ENCODE assay signal across 8 cellular contexts in genomic region chr13:30978981-30979956, GRCh38. TPM values are rescaled to one million over a fixed set of nuclear protein-coding genes. Genes with fewer than 3 reads are reported as not detected.
DNase-seq lines count a peak whose midpoint lies in the region; ATAC-seq and TF ChIP-seq lines count a peak whose summit lies in the region.

No MANE protein-coding gene starts in this region.

- peak in 1 of 2 donors; percentile 53 for TF ChIP-seq CTCF in right atrium auricular region (IDR thresholded peaks at IDR 0.05)

- H3K27me3 ChIP-seq in right atrium auricular region: no peaks in the 10 kb centered on the region

- H3K4me3 ChIP-seq in right atrium auricular region: no peak overlapping the region

- DNase-seq in Right ventricle myocardium superior: peak; percentile 46
- DNase-seq in right atrium auricular region (ENCODE audit: low spot score): no peak
- peak in 2 of 3 donors; percentile 18 to 21 for DNase-seq in T-helper 17 cell
- DNase-seq in cerebellar cortex (ENCODE audit: low spot score): peak; percentile 32
- DNase-seq in myocyte (ENCODE audit: low read depth): peak; percentile 22
- no peak for DNase-seq in NCI-H226

- ATAC-seq in Right ventricle myocardium superior (ENCODE audit: poor library complexity): no peak
- ATAC-seq in T-helper 17 cell: peak; percentile 44
- no peak for ATAC-seq in HG03097 (IDR thresholded peaks at IDR 0.05; ENCODE audit: low FRiP score, unreplicated experiment)
- no peak for ATAC-seq in HG03280 (IDR thresholded peaks at IDR 0.05; ENCODE audit: unreplicated experiment)

- peaks cover 45% of the 10 kb centered on the region for H3K27me3 Mint-ChIP-seq in T-helper 17 cell

- no peak overlapping the region for H3K27ac ChIP-seq in right atrium auricular region

- H3K4me1 Mint-ChIP-seq in T-helper 17 cell: no peaks in the 10 kb centered on the region

- H3K4me3 Mint-ChIP-seq in T-helper 17 cell: no peak overlapping the region

- H3K27ac Mint-ChIP-seq in T-helper 17 cell: no peak overlapping the region

- no peaks in the 10 kb centered on the region for H3K9me3 ChIP-seq in right atrium auricular region
- H3K9me3 ChIP-seq in T-helper 17 cell (ENCODE audit: control insufficient read depth, low read length, poor library complexity, severe bottlenecking): no peaks in the 10 kb centered on the region

- H3K36me3 ChIP-seq in right atrium auricular region: no peaks in the 10 kb centered on the region

- no peaks in the 10 kb centered on the region for H3K4me1 ChIP-seq in right atrium auricular region

- H3K36me3 Mint-ChIP-seq in T-helper 17 cell (ENCODE audit: low read depth): no peaks in the 10 kb centered on the region

- intact Hi-C loops in Right ventricle myocardium superior (cut with DNase I): no loop called here

RNA-seq across cellular contexts. Expression of gene TEX26, which starts 46.8 kb away (rescaled TPM):
- total RNA-seq in Right ventricle myocardium superior (not detected), right atrium auricular region (not detected), T-helper 17 cell (not detected), myocyte (not detected in 2 replicates)
- not detected for polyA plus RNA-seq in myocyte (2012)

Comparison
In these comparisons a context has a peak if more than half of its experiments do, and no peak if none do; other contexts are left out.
1. DNase-seq: peak in Right ventricle myocardium superior (single experiment), T-helper 17 cell (2 of 3), cerebellar cortex (single experiment) and myocyte (single experiment); none in right atrium auricular region (single experiment) and NCI-H226 (single experiment).